In genomic region chr14:50530794-50531193, GRCh38 we compare ENCODE assay signal across 9 cellular contexts. TPM values are rescaled to one million over a fixed set of nuclear protein-coding genes. Genes with fewer than 3 reads are reported as not detected.
DNase-seq lines count a peak whose midpoint lies in the region; ATAC-seq, FAIRE-seq and TF ChIP-seq lines count a peak whose summit lies in the region.
"Had no signal": no experiment of that assay in that cellular context is flagged by ENCODE, and none has a peak within 500 bp of the region (broad histone marks: within the 10 kb centered on the region; RNA-seq: fewer than 3 reads in every experiment).

No MANE protein-coding gene starts in this region.

- peaks cover 15% of the 10 kb centered on the region for H3K36me3 Mint-ChIP-seq in activated CD4-positive, alpha-beta T cell treated with anti-CD3 and anti-CD28 coated beads for 36 hours (ENCODE audit: low read depth)
- peaks cover 6% of the 10 kb centered on the region for H3K36me3 Mint-ChIP-seq in activated T-helper 17 cell treated with anti-CD3 and anti-CD28 coated beads, Interleukin-2, amount 50 U/mL, for 72 hours (ENCODE audit: low read depth)

- H3K4me3 ChIP-seq in kidney epithelial cell (ENCODE audit: low read depth, low read length) (peak overlapping the region; percentile 92), small intestine (ENCODE audit: low read depth in 1 of 2, low read length in 2 of 2) (peak overlapping the region in 1 of 2 donors; percentile 95)

- no peak overlapping the region for H3K27ac Mint-ChIP-seq in activated CD4-positive, alpha-beta T cell treated with anti-CD3 and anti-CD28 coated beads for 36 hours
- H3K27ac Mint-ChIP-seq in activated T-helper 17 cell treated with anti-CD3 and anti-CD28 coated beads, Interleukin-2, amount 50 U/mL, for 72 hours = no peak overlapping the region

- intact Hi-C loops in activated CD4-positive, alpha-beta T cell treated with anti-CD3 and anti-CD28 coated beads for 36 hours (cut with DNase I, micrococcal nuclease) = loop anchor here in 1 of 2 experiments (5.0 kb wide), 2 partner anchors 137 to 678 kb away; partner anchors contain the start of genes NEMF and SAV1

- H3K4me3 Mint-ChIP-seq in activated CD4-positive, alpha-beta T cell treated with anti-CD3 and anti-CD28 coated beads for 36 hours = peak overlapping the region; percentile 90
- peak overlapping the region; percentile 88 for H3K4me3 Mint-ChIP-seq in activated T-helper 17 cell treated with anti-CD3 and anti-CD28 coated beads, Interleukin-2, amount 50 U/mL, for 72 hours

- no peaks in the 10 kb centered on the region for H3K27me3 ChIP-seq in kidney epithelial cell (ENCODE audit: control insufficient read depth, insufficient read depth, low read length)
- H3K27me3 ChIP-seq in small intestine (ENCODE audit: control insufficient read depth in 2 of 2, insufficient read depth in 2 of 2, low read length in 2 of 2) = no peaks in the 10 kb centered on the region

- no peaks in the 10 kb centered on the region for H3K9me3 ChIP-seq in small intestine (ENCODE audit: control insufficient read depth, low read depth)

- no peaks in the 10 kb centered on the region for H3K27me3 Mint-ChIP-seq in activated CD4-positive, alpha-beta T cell treated with anti-CD3 and anti-CD28 coated beads for 36 hours
- no peaks in the 10 kb centered on the region for H3K27me3 Mint-ChIP-seq in activated T-helper 17 cell treated with anti-CD3 and anti-CD28 coated beads, Interleukin-2, amount 50 U/mL, for 72 hours

- TF ChIP-seq CTCF in kidney epithelial cell (IDR thresholded peaks at IDR 0.05; ENCODE audit: insufficient read depth, low read length, poor library complexity, severe bottlenecking) = no peak

- DNase-seq in activated CD4-positive, alpha-beta T cell treated with anti-CD3 and anti-CD28 coated beads for 36 hours = no peak
- DNase-seq in activated CD4-positive, alpha-beta T cell treated with anti-CD3 and anti-CD28 coated beads, Interleukin-2, amount 50 U/mL, for 48 hours = no peak
- DNase-seq in kidney epithelial cell (ENCODE audit: low read depth) (no peak), superior temporal gyrus (ENCODE audit: extremely low spot score) (peak; percentile 73), UCSD-AML1 (lab: John Stamatoyannopoulos, UW; ENCODE audit: unreplicated experiment) (no peak), small intestine (no peak), kidney tubule cell (ENCODE audit: low spot score) (no peak)

- FAIRE-seq in small intestine (lab: Jason Lieb, UNC) = no peak
- FAIRE-seq: colon had no signal

- no peak for ATAC-seq in activated CD4-positive, alpha-beta T cell treated with anti-CD3 and anti-CD28 coated beads for 36 hours
- no peak for ATAC-seq in activated T-helper 17 cell treated with anti-CD3 and anti-CD28 coated beads, Interleukin-2, amount 50 U/mL, for 72 hours (replicated peaks)

- peaks cover 0 to 4% of the 10 kb centered on the region in 2 donors for H3K4me1 ChIP-seq in small intestine (ENCODE audit: control insufficient read depth in 2 of 2, insufficient read depth in 1 of 2, low read depth in 1 of 2, low read length in 1 of 2)

- CTCF ChIA-PET in activated CD4-positive, alpha-beta T cell treated with anti-CD3 and anti-CD28 coated beads for 36 hours (lab: Charles Lee) = interaction anchor here (1.0 to 2.0 kb wide), 3 partner anchors 8 to 427 kb away, joined by 3 to 8 read pairs (median 4); partner anchors contain the start of gene L2HGDH

- H3K36me3 ChIP-seq in kidney epithelial cell (ENCODE audit: control insufficient read depth, insufficient read depth, low read length) (no peaks in the 10 kb centered on the region), small intestine (ENCODE audit: control insufficient read depth in 2 of 2, insufficient read depth in 2 of 2, low read length in 2 of 2) (no peaks in the 10 kb centered on the region)

- H3K9me3 Mint-ChIP-seq in activated CD4-positive, alpha-beta T cell treated with anti-CD3 and anti-CD28 coated beads for 36 hours (ENCODE audit: low read depth) = no peaks in the 10 kb centered on the region
- no peaks in the 10 kb centered on the region for H3K9me3 Mint-ChIP-seq in activated T-helper 17 cell treated with anti-CD3 and anti-CD28 coated beads, Interleukin-2, amount 50 U/mL, for 72 hours

- POLR2A ChIA-PET in activated CD4-positive, alpha-beta T cell treated with anti-CD3 and anti-CD28 coated beads for 36 hours (lab: Charles Lee) = interaction anchor here (0.6 to 0.7 kb wide), 2 partner anchors 15 to 232 kb away, joined by 3 read pairs; no protein-coding TSS in a partner anchor

- H3K4me1 Mint-ChIP-seq in activated CD4-positive, alpha-beta T cell treated with anti-CD3 and anti-CD28 coated beads for 36 hours = peaks cover 54% of the 10 kb centered on the region
- H3K4me1 Mint-ChIP-seq in activated T-helper 17 cell treated with anti-CD3 and anti-CD28 coated beads, Interleukin-2, amount 50 U/mL, for 72 hours = peaks cover 38% of the 10 kb centered on the region

- 16 to 30% (median 23%) methylated on average over 5 of the region's 5 CpGs for whole genome bisulfite sequencing in small intestine, 3 donors

- H3K27ac ChIP-seq in small intestine (ENCODE audit: low read depth in 1 of 2, low read length in 1 of 2) = no peak overlapping the region

RNA-seq across cellular contexts. Expression of gene MAP4K5, which starts 1.6 kb away (rescaled TPM):
- 10 to 100 TPM; 19.1 to 31.2 TPM for total RNA-seq in activated CD4-positive, alpha-beta T cell treated with anti-CD3 and anti-CD28 coated beads for 36 hours
- 10 to 100 TPM; 17.9 to 22.3 TPM for total RNA-seq in activated T-helper 17 cell treated with anti-CD3 and anti-CD28 coated beads, Interleukin-2, amount 50 U/mL, for 72 hours
- 131 TPM in 2 replicates for total RNA-seq in kidney epithelial cell
- polyA plus RNA-seq in small intestine = 10 to 100 TPM; 11.1 to 17.0 (median 13.0) TPM

RNA-seq across cellular contexts. Expression of gene ATL1, which starts 29.2 kb away (rescaled TPM):
- under 1 TPM; 0.82 to 0.91 TPM for total RNA-seq in activated CD4-positive, alpha-beta T cell treated with anti-CD3 and anti-CD28 coated beads for 36 hours
- 1 to 10 TPM; 1.4 to 1.8 TPM for total RNA-seq in activated T-helper 17 cell treated with anti-CD3 and anti-CD28 coated beads, Interleukin-2, amount 50 U/mL, for 72 hours
- total RNA-seq in kidney epithelial cell = 3.1 and 4.2 TPM in 2 replicates
- 1 to 10 TPM; 2.4 to 6.6 (median 6.3) TPM for polyA plus RNA-seq in small intestine
